Comparison of ENCODE assay signal across 8 cellular contexts in genomic region chr22:20508067-20508755, GRCh38. TPM values are rescaled to one million over a fixed set of nuclear protein-coding genes. Genes with fewer than 3 reads are reported as not detected.
DNase-seq lines count a peak whose midpoint lies in the region; ATAC-seq, FAIRE-seq and TF ChIP-seq lines count a peak whose summit lies in the region.
"Not testable (repeated sequence)": the region's sequence is repeated elsewhere in the genome, so short reads cannot be mapped to it uniquely, and the experiment has no call there.

No MANE protein-coding gene starts in this region.

- CTCF ChIA-PET in A549 (lab: Yijun Ruan, JAX), result interaction anchor here (0.9 to 2.2 kb wide), 6 partner anchors 11 to 52 kb away, joined by 3 to 9 read pairs (median 4); no protein-coding TSS in a partner anchor
- CTCF ChIA-PET in activated CD8-positive, alpha-beta memory T cell treated with anti-CD3 and anti-CD28 coated beads, Interleukin-2, amount 10 ng/mL, durations not matched to agents 7 days and 5 days (lab: Charles Lee), result interaction anchor here (0.9 to 4.1 kb wide), 15 partner anchors 9 to 276 kb away, joined by 3 to 35 read pairs (median 5); no protein-coding TSS in a partner anchor

- TF ChIP-seq EP300 in A549 (IDR thresholded peaks at IDR 0.05), result not testable (repeated sequence)

- ATAC-seq in A549, result not testable (repeated sequence)
- ATAC-seq in GM21576 (IDR thresholded peaks at IDR 0.05; ENCODE audit: unreplicated experiment), result peak; percentile 5
- ATAC-seq in activated CD8-positive, alpha-beta memory T cell treated with anti-CD3 and anti-CD28 coated beads, Interleukin-2, amount 10 ng/mL, durations not matched to agents 7 days and 5 days, result peak; percentile 5
- ATAC-seq in left cardiac atrium, result peak; percentile 3 to 11

- not testable (repeated sequence) for FAIRE-seq in A549 (lab: Jason Lieb, UNC)

- 7% methylated on average over 21 of the region's 21 CpGs for WGBS in A549 (ENCODE audit: missing lambda C conversion rate)

- intact Hi-C loops in left cardiac atrium (cut with DNase I), result loop anchor here in 1 of 2 donors (10.0 kb wide), 1 partner anchor 47 kb away; no protein-coding TSS in a partner anchor

- H3K4me3 Mint-ChIP-seq in activated CD8-positive, alpha-beta memory T cell treated with anti-CD3 and anti-CD28 coated beads, Interleukin-2, amount 10 ng/mL, durations not matched to agents 7 days and 5 days, result peak overlapping the region; percentile 97

- peaks cover 48% of the 10 kb centered on the region for H3K4me1 Mint-ChIP-seq in activated CD8-positive, alpha-beta memory T cell treated with anti-CD3 and anti-CD28 coated beads, Interleukin-2, amount 10 ng/mL, durations not matched to agents 7 days and 5 days

- not testable (repeated sequence) for TF ChIP-seq CTCF in A549 (IDR thresholded peaks at IDR 0.05); choroid plexus epithelial cell (conservative IDR thresholded peaks at IDR 0.05; ENCODE audit: low read depth, low read length)

- not testable (repeated sequence) for H3K9me3 Mint-ChIP-seq in activated CD8-positive, alpha-beta memory T cell treated with anti-CD3 and anti-CD28 coated beads, Interleukin-2, amount 10 ng/mL, durations not matched to agents 7 days and 5 days (ENCODE audit: low read depth)

- not testable (repeated sequence) for H3K9me3 ChIP-seq in A549; mononuclear cell (ENCODE audit: low read depth, low read length); skeletal muscle satellite cell (replicated peaks; ENCODE audit: low read length)

- not testable (repeated sequence) for H3K27me3 ChIP-seq in mononuclear cell (ENCODE audit: insufficient read depth, low read length); skeletal muscle satellite cell (ENCODE audit: control insufficient read depth, insufficient read depth, low read length)

- not testable (repeated sequence) for TF ChIP-seq POLR2A in A549 (IDR thresholded peaks at IDR 0.05; ENCODE audit: low read length)

- H3K4me1 ChIP-seq in A549, result peaks cover 55% of the 10 kb centered on the region
- peaks cover 49% of the 10 kb centered on the region for H3K4me1 ChIP-seq in mononuclear cell (ENCODE audit: insufficient read depth, low read length)
- H3K4me1 ChIP-seq in skeletal muscle satellite cell (ENCODE audit: control insufficient read depth, insufficient read depth, low read length), result peaks cover 35% of the 10 kb centered on the region

- POLR2A ChIA-PET in A549 (lab: Yijun Ruan, JAX), result interaction anchor here (0.6 to 3.3 kb wide), 4 partner anchors 11 to 63 kb away, joined by 3 to 20 read pairs (median 4); no protein-coding TSS in a partner anchor

- TF ChIP-seq RAD21 in A549 (conservative IDR thresholded peaks at IDR 0.05 in 1 of 2, IDR thresholded peaks at IDR 0.05 in 1 of 2), result not testable (repeated sequence)

- H3K4me3 ChIP-seq in A549, result peak overlapping the region; percentile 85
- peak overlapping the region; percentile 77 for H3K4me3 ChIP-seq in choroid plexus epithelial cell (ENCODE audit: low read depth, low read length)
- H3K4me3 ChIP-seq in mononuclear cell (ENCODE audit: low read length), result peak overlapping the region; percentile 99
- H3K4me3 ChIP-seq in skeletal muscle satellite cell (ENCODE audit: low read length), result peak overlapping the region; percentile 92

- H3K4me2 ChIP-seq in A549, result peak overlapping the region; percentile 99
- peak overlapping the region; percentile 96 for H3K4me2 ChIP-seq in skeletal muscle satellite cell (ENCODE audit: low read length)

- H3K36me3 ChIP-seq in skeletal muscle satellite cell (ENCODE audit: insufficient read depth, low read length), result not testable (repeated sequence)

- H3K27ac ChIP-seq in A549, result peak overlapping the region; percentile 95 to 98

- DNase-seq in A549 (ENCODE audit: low read depth in 1 of 2, low spot score in 1 of 2); activated CD8-positive, alpha-beta memory T cell treated with anti-CD3 and anti-CD28 coated beads, Interleukin-2, amount 10 ng/mL, durations not matched to agents 7 days and 5 days; choroid plexus epithelial cell (ENCODE audit: low read depth); left cardiac atrium: not testable (repeated sequence)
- peak; percentile 14 for DNase-seq in NCI-H69 (lab: John Stamatoyannopoulos, UW)

- H3K9ac ChIP-seq in skeletal muscle satellite cell (ENCODE audit: low read depth, low read length), result peak overlapping the region; percentile 98

- not testable (repeated sequence) for H3K27me3 Mint-ChIP-seq in activated CD8-positive, alpha-beta memory T cell treated with anti-CD3 and anti-CD28 coated beads, Interleukin-2, amount 10 ng/mL, durations not matched to agents 7 days and 5 days

- peak overlapping the region; percentile 95 for H3K27ac Mint-ChIP-seq in activated CD8-positive, alpha-beta memory T cell treated with anti-CD3 and anti-CD28 coated beads, Interleukin-2, amount 10 ng/mL, durations not matched to agents 7 days and 5 days

- H3K36me3 Mint-ChIP-seq in activated CD8-positive, alpha-beta memory T cell treated with anti-CD3 and anti-CD28 coated beads, Interleukin-2, amount 10 ng/mL, durations not matched to agents 7 days and 5 days, result peaks cover 33% of the 10 kb centered on the region

RNA-seq across cellular contexts. Expression of gene MED15, which starts 0.8 kb away (rescaled TPM):
- polyA plus RNA-seq in A549 (2011; rRNA removed), result 10.7 and 11.3 TPM in 2 replicates
- 30.4 and 35.0 TPM in 2 replicates for polyA plus RNA-seq in A549 (2012; cell fraction: cytosol; rRNA removed)
- polyA plus RNA-seq in A549 (2012; cell fraction: nucleus; rRNA removed), result 151 and 195 TPM in 2 replicates
- 29.7 to 32.6 TPM (median 30.5 TPM) in 3 replicates for polyA plus RNA-seq in A549 (2017; fragmentation: RNase III; extraction: RNeasy Plus Mini Kit Qiagen cat#74134 plus additional on column Dnase treatment)
- 26.3 and 29.6 TPM in 2 replicates for polyA minus RNA-seq in A549 (2011; rRNA and poly(A)+ RNA removed)
- 100 to 1,000 TPM; 145 to 179 TPM for total RNA-seq in activated CD8-positive, alpha-beta memory T cell treated with anti-CD3 and anti-CD28 coated beads, Interleukin-2, amount 10 ng/mL, durations not matched to agents 7 days and 5 days
- 10 to 100 TPM; 42.7 to 47.9 TPM for total RNA-seq in left cardiac atrium
- 93.5 TPM for total RNA-seq in mononuclear cell
- total RNA-seq in skeletal muscle satellite cell (2012; rRNA removed), result 43.3 and 49.1 TPM in 2 replicates

RNA-seq across cellular contexts. Expression of gene KLHL22, which starts 12.6 kb away (rescaled TPM):
- polyA plus RNA-seq in A549 (2011; rRNA removed), result 11.7 and 13.9 TPM in 2 replicates
- 11.7 and 16.0 TPM in 2 replicates for polyA plus RNA-seq in A549 (2012; cell fraction: cytosol; rRNA removed)
- 30.3 and 36.6 TPM in 2 replicates for polyA plus RNA-seq in A549 (2012; cell fraction: nucleus; rRNA removed)
- 10.5 to 12.1 TPM (median 11.7 TPM) in 3 replicates for polyA plus RNA-seq in A549 (2017; fragmentation: RNase III; extraction: RNeasy Plus Mini Kit Qiagen cat#74134 plus additional on column Dnase treatment)
- polyA minus RNA-seq in A549 (2011; rRNA and poly(A)+ RNA removed), result 18.8 and 20.2 TPM in 2 replicates
- 10 to 100 TPM; 27.5 to 31.7 TPM for total RNA-seq in activated CD8-positive, alpha-beta memory T cell treated with anti-CD3 and anti-CD28 coated beads, Interleukin-2, amount 10 ng/mL, durations not matched to agents 7 days and 5 days
- 10 to 100 TPM; 18.7 to 19.6 TPM for total RNA-seq in left cardiac atrium
- total RNA-seq in mononuclear cell, result 23.6 TPM
- 14.7 and 18.1 TPM in 2 replicates for total RNA-seq in skeletal muscle satellite cell (2012; rRNA removed)
